ENCODE assay signal across 24 cellular contexts in the genomic region with DNA sequence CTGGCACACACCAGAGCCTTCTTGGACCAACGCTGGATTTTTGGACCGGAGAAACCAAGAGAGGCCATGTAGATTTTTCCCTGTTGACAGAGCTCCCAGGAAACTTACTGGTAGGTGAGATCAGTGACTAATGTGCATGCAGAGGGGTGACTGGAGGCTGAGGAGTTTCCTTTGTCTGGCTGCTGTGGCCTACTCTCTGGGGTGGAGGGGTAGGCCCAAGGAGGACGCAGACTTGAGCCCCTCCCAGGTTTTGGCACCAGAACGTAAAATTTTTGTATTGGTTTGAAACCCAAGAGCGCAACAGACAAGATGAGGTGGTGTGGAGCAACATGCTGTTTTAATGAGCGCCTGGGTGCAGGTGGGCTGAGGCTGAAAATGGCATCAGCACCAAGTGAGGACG. TPM values are rescaled to one million over a fixed set of nuclear protein-coding genes. Genes with fewer than 3 reads are reported as not detected.
DNase-seq lines count a peak whose midpoint lies in the region; ATAC-seq, FAIRE-seq and TF ChIP-seq lines count a peak whose summit lies in the region.
"Had no signal": no experiment of that assay in that cellular context is flagged by ENCODE, and none has a peak within 500 bp of the region (broad histone marks: within the 10 kb centered on the region; RNA-seq: fewer than 3 reads in every experiment).

No MANE protein-coding gene starts in this region.

- TF ChIP-seq CTCF in K562 (IDR thresholded peaks at IDR 0.05 in 2 of 3, conservative IDR thresholded peaks at IDR 0.05 in 1 of 3; ENCODE audit: insufficient read depth in 2 of 3, low read depth in 1 of 3, low read length in 3 of 3) (no peak), lower leg skin (IDR thresholded peaks at IDR 0.05) (no peak)

- H3K27ac Mint-ChIP-seq in memory B cell: peak overlapping the region; percentile 32
- H3K27ac Mint-ChIP-seq in stimulated activated naive B cell treated with anti-CD40 and anti-IgM and Interleukin-4, amounts not matched to agents 10 μg/mL and 1 μg/mL and 100 μg/mL, for 72 hours: peak overlapping the region; percentile 48
- H3K27ac Mint-ChIP-seq: B cell; CD8-positive, alpha-beta T cell; HFFc6 had no signal

- H2AFZ ChIP-seq in K562 (ENCODE audit: low read depth, low read length): peak overlapping the region; percentile 35; the same call in 1 of the 2 replicates

- H3K27ac ChIP-seq in K562 (ENCODE audit: extremely low read depth, low read depth, low read length): peak overlapping the region; percentile 65
- H3K27ac ChIP-seq: BLaER1, C4-2B had no signal

- peak overlapping the region in 1 of 2 experiments; percentile 49; a peak in 1 of 4 replicates for H3K9ac ChIP-seq in K562 (ENCODE audit: insufficient read depth in 1 of 2, low read depth in 2 of 2, low read length in 2 of 2)
- H3K9ac ChIP-seq: BLaER1 had no signal

- TF ChIP-seq EP300 in K562 (IDR thresholded peaks at IDR 0.05; ENCODE audit: low read length): no peak

- ATAC-seq in K562 (peak; percentile 41), memory B cell (ENCODE audit: low read depth) (no peak), HG03175 (IDR thresholded peaks at IDR 0.05; ENCODE audit: unreplicated experiment) (no peak)
- ATAC-seq in stimulated activated naive B cell treated with anti-CD40 and anti-IgM and Interleukin-4, amounts not matched to agents 10 μg/mL and 1 μg/mL and 100 μg/mL, for 72 hours (replicated peaks): no peak
- ATAC-seq: CD8-positive, alpha-beta T cell had no signal

- no peaks in the 10 kb centered on the region; the same call in 1 of the 3 replicates for H3K79me2 ChIP-seq in K562 (ENCODE audit: control insufficient read depth, insufficient read depth, low read length)

- H3K9me3 ChIP-seq in K562 (replicated peaks; ENCODE audit: control insufficient read depth, insufficient read depth, low read depth, low read length): no peaks in the 10 kb centered on the region
- H3K9me3 ChIP-seq: BLaER1, HAP-1 had no signal

- peak; percentile 17 for DNase-seq in M059J (ENCODE audit: low read depth)
- DNase-seq in K562 (ENCODE audit: extremely low read depth in 1 of 4, low spot score in 3 of 4): peak in 1 of 4 experiments; percentile 34
- no peak for DNase-seq in memory B cell (ENCODE audit: low spot score in 2 of 2)
- DNase-seq in stimulated activated naive B cell treated with anti-CD40 and anti-IgM and Interleukin-4, amounts not matched to agents 10 μg/mL and 1 μg/mL and 100 μg/mL, for 72 hours: no peak
- no peak for DNase-seq in activated T-cell treated with anti-CD3 and anti-CD28 coated beads, Interleukin-2, amount 50 U/mL, for 48 hours
- no peak for DNase-seq in lower leg skin (ENCODE audit: low spot score in 2 of 2)
- DNase-seq: Calu3; CD4-positive, CD25-positive, alpha-beta regulatory T cell; CD8-positive, alpha-beta T cell; COR-L47; DMS53; DMS79 treated with DMSO at 0.1 percent for 48 hours; GF-D8; GOT3; HFFc6 had no signal

- peak overlapping the region; percentile 67 for H3K4me2 ChIP-seq in K562 (ENCODE audit: insufficient read depth, low read length)
- H3K4me2 ChIP-seq: BLaER1 had no signal

- no peaks in the 10 kb centered on the region for H4K20me1 ChIP-seq in K562 (replicated peaks; ENCODE audit: control insufficient read depth, insufficient read depth, low read length)
- H4K20me1 ChIP-seq: BLaER1 had no signal

- FAIRE-seq in K562 (lab: Jason Lieb, UNC): no peak
- FAIRE-seq: GM12891, GM18507, H54 had no signal

- intact Hi-C loops in K562 (cut with micrococcal nuclease) (no loop called here), lower leg skin (cut with DNase I; ENCODE audit: low total_unique reads) (no loop called here)

- CTCF ChIA-PET in K562 (lab: Yijun Ruan, JAX; ENCODE audit: low intra/inter-chr PET ratio): no interaction called here

- H3K4me1 ChIP-seq in K562 (replicated peaks in 1 of 2; ENCODE audit: control insufficient read depth in 2 of 2, insufficient read depth in 2 of 2, low read length in 2 of 2): no peaks in the 10 kb centered on the region; a peak in 1 of 5 replicates
- H3K4me1 ChIP-seq: BLaER1, HAP-1 had no signal

- in situ Hi-C loops in K562 (cut with MboI): no loop called here

- H3K36me3 ChIP-seq in K562 (ENCODE audit: control insufficient read depth, insufficient read depth, low read length): no peaks in the 10 kb centered on the region
- H3K36me3 ChIP-seq: BLaER1, HAP-1 had no signal

- H3K27me3 Mint-ChIP-seq in memory B cell: no peaks in the 10 kb centered on the region
- no peaks in the 10 kb centered on the region for H3K27me3 Mint-ChIP-seq in stimulated activated naive B cell treated with anti-CD40 and anti-IgM and Interleukin-4, amounts not matched to agents 10 μg/mL and 1 μg/mL and 100 μg/mL, for 72 hours
- H3K27me3 Mint-ChIP-seq: B cell had no signal

- H3K9me3 Mint-ChIP-seq in memory B cell: no peaks in the 10 kb centered on the region
- H3K9me3 Mint-ChIP-seq in stimulated activated naive B cell treated with anti-CD40 and anti-IgM and Interleukin-4, amounts not matched to agents 10 μg/mL and 1 μg/mL and 100 μg/mL, for 72 hours: peaks cover 0 to 2% of the 10 kb centered on the region in 2 donors
- H3K9me3 Mint-ChIP-seq: CD8-positive, alpha-beta T cell had no signal

- no peak for TF ChIP-seq RAD21 in K562 (CRISPR knock-in tag; conservative IDR thresholded peaks at IDR 0.05 in 1 of 2, IDR thresholded peaks at IDR 0.05 in 1 of 2)

- WGBS in K562 (ENCODE audit: insufficient coverage, low coverage, missing lambda C conversion rate): 3% methylated on average over 7 of the region's 7 CpGs
- WGBS in lower leg skin, 2 donors: 95% methylated on average over 7 of the region's 7 CpGs

- no peaks in the 10 kb centered on the region for H3K9me1 ChIP-seq in K562 (ENCODE audit: control insufficient read depth, insufficient read depth, low read length)

- no peak overlapping the region for H3K4me3 Mint-ChIP-seq in memory B cell
- H3K4me3 Mint-ChIP-seq in stimulated activated naive B cell treated with anti-CD40 and anti-IgM and Interleukin-4, amounts not matched to agents 10 μg/mL and 1 μg/mL and 100 μg/mL, for 72 hours: no peak overlapping the region
- H3K4me3 Mint-ChIP-seq: B cell; CD4-positive, CD25-positive, alpha-beta regulatory T cell; CD8-positive, alpha-beta T cell; HFFc6 had no signal

- H3K36me3 Mint-ChIP-seq in memory B cell: peaks cover 13% of the 10 kb centered on the region
- H3K36me3 Mint-ChIP-seq in stimulated activated naive B cell treated with anti-CD40 and anti-IgM and Interleukin-4, amounts not matched to agents 10 μg/mL and 1 μg/mL and 100 μg/mL, for 72 hours: peaks cover 23 to 36% of the 10 kb centered on the region in 2 donors
- H3K36me3 Mint-ChIP-seq: CD4-positive, CD25-positive, alpha-beta regulatory T cell; CD8-positive, alpha-beta T cell had no signal

- TF ChIP-seq POLR2A in K562 (conservative IDR thresholded peaks at IDR 0.05): no peak
- TF ChIP-seq POLR2A in lower leg skin (IDR thresholded peaks at IDR 0.05): no peak

- H3K4me1 Mint-ChIP-seq in memory B cell: peaks cover 9% of the 10 kb centered on the region
- peaks cover 9 to 17% of the 10 kb centered on the region in 2 donors for H3K4me1 Mint-ChIP-seq in stimulated activated naive B cell treated with anti-CD40 and anti-IgM and Interleukin-4, amounts not matched to agents 10 μg/mL and 1 μg/mL and 100 μg/mL, for 72 hours
- H3K4me1 Mint-ChIP-seq: CD4-positive, CD25-positive, alpha-beta regulatory T cell had no signal

- no TSS peak for BruUV-seq in K562 (replicated peaks; lab: Mats Ljungman, UMichigan)

- H3K4me3 ChIP-seq in K562 (peak overlapping the region; percentile 12; the same call in 1 of the 2 replicates), lower leg skin (ENCODE audit: low read depth, poor library complexity, severe bottlenecking) (no peak overlapping the region)
- H3K4me3 ChIP-seq: BLaER1, HAP-1 had no signal

- no peaks in the 10 kb centered on the region for H3K27me3 ChIP-seq in K562 (ENCODE audit: control insufficient read depth in 2 of 2, insufficient read depth in 2 of 2, low read length in 2 of 2)
- H3K27me3 ChIP-seq: BLaER1 had no signal

- POLR2A ChIA-PET in K562 (lab: Yijun Ruan, JAX): interaction anchor here (0.5 to 1.9 kb wide), 2 partner anchors 9 to 20 kb away, joined by 3 to 5 read pairs; no protein-coding TSS in a partner anchor

TF ChIP-seq in K562, 482 proteins besides CTCF, POLR2A, EP300 and RAD21:
- TF ChIP-seq PHF8 (IDR thresholded peaks at IDR 0.05; ENCODE audit: borderline replicate concordance, low read length): peak; percentile 11; the same call in 1 of the 2 replicates
- no peak for TF ChIP-seq POLR3A (IDR thresholded peaks at IDR 0.05; ENCODE audit: borderline replicate concordance, extremely low read depth, insufficient read depth, insufficient read length)
- peak; percentile 67 for TF ChIP-seq ZFX (CRISPR knock-in tag; IDR thresholded peaks at IDR 0.05)
- 0 out of 2 replicates have a peak, but pooled peaks have one; percentile 18 for TF ChIP-seq RBFOX2 (IDR thresholded peaks at IDR 0.05; ENCODE audit: low read depth, low read length)

RNA-seq across cellular contexts. Expression of gene KYNU, which starts 59.2 kb away (rescaled TPM):
- total RNA-seq in M059J (2014; rRNA removed; shearing (Covaris generic)): 11.3 and 14.5 TPM in 2 replicates
- 4.0 and 9.1 TPM in 2 replicates for total RNA-seq in K562 (2011; cell fraction: chromatin; rRNA removed; ENCODE audit: low replicate concordance)
- total RNA-seq in K562 (2011; cell fraction: nucleolus; rRNA removed): 1.6 and 2.8 TPM in 2 replicates
- 4.9 and 8.3 TPM in 2 replicates for total RNA-seq in K562 (2011; cell fraction: nucleoplasm; rRNA removed)
- total RNA-seq in K562 (2014; rRNA removed): 2.6 and 3.4 TPM in 2 replicates
- total RNA-seq in K562 (2014; rRNA removed; fragmentation: Illumina TruSeq; extraction: Trizol): 7.2 and 9.3 TPM in 2 replicates
- 6.4 and 6.8 TPM in 2 replicates for total RNA-seq in K562 (2015; rRNA removed; fragmentation: Illumina TruSeq; extraction: Trizol)
- total RNA-seq in K562 (2021): 5.4 and 5.5 TPM in 2 replicates
- polyA plus RNA-seq in K562 (2011; rRNA removed): 11.6 and 11.9 TPM in 2 replicates
- 1.9 and 6.1 TPM in 2 replicates for polyA plus RNA-seq in K562 (2011; cell fraction: cytosol; rRNA removed)
- 2.9 and 6.4 TPM in 2 replicates for polyA plus RNA-seq in K562 (2011; cell fraction: nucleus; rRNA removed)
- 5.5 and 6.2 TPM in 2 replicates for polyA plus RNA-seq in K562 (2012)
- polyA plus RNA-seq in K562 (2014; fragmentation: Illumina TruSeq; extraction: Trizol): 5.5 TPM in 2 replicates
- 10 to 100 TPM; 10.3 to 10.7 TPM for polyA plus RNA-seq in K562 (2014; fragmentation: Nextera tagmentation; extraction: Ambion mirVana)
- 4.8 and 7.6 TPM in 2 replicates for polyA plus RNA-seq in K562 (2014; rRNA removed)
- polyA minus RNA-seq in K562 (2011; rRNA and poly(A)+ RNA removed): 11.3 and 18.8 TPM in 2 replicates
- 5.8 and 12.7 TPM in 2 replicates for polyA minus RNA-seq in K562 (2011; cell fraction: cytosol; rRNA and poly(A)+ RNA removed)
- polyA minus RNA-seq in K562 (2011; cell fraction: nucleus; rRNA and poly(A)+ RNA removed): 7.8 and 23.2 TPM in 2 replicates
- 1 to 10 TPM; 1.2 to 6.1 (median 2.6) TPM for total RNA-seq in lower leg skin
- total RNA-seq: CD4-positive, CD25-positive, alpha-beta regulatory T cell; CD8-positive, alpha-beta T cell; G401 had no signal
